ENCODE assay signal across 1 cellular context in the genomic region with DNA sequence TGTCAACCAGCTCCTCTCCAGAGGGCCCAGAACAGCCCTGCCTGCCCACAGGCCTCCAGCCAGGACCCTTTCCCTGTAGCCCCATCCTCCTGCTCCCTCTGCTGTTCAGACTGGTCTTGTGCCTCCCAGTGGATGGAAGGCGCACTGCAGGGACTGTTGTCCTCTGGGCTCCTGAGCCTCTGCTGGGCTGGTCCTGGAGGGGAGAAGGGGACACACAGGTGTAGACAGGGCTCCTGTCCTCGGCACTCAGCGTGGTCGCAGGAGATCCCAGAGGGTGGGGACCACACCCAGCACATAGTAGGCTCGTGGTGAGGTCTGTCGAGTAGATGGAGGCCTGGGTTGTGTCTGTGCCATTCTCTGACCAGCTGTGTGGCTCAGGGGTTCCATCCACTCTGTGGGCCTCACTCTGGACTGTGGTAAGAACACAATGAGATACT.
A peak's percentile ranks its signal among the peaks of the same experiment; 100 is the strongest.
TF ChIP-seq lines count a peak whose summit lies in the region.

No MANE protein-coding gene starts in this region.

TF ChIP-seq in HepG2, 621 proteins besides CTCF, POLR2A, EP300 and RAD21 (continued from another document):
- TF ChIP-seq ZNF687 (CRISPR knock-in tag; IDR thresholded peaks at IDR 0.05) (0 out of 2 replicates have a peak, but pooled peaks have one; percentile 48), SAP130 (CRISPR knock-in tag; IDR thresholded peaks at IDR 0.05; ENCODE audit: low read depth) (peak; percentile 39; the same call in 1 of the 2 replicates), RXRA (CRISPR knock-in tag; IDR thresholded peaks at IDR 0.05) (peak; percentile 47; the same call in 1 of the 2 replicates), ZNF644 (CRISPR knock-in tag; IDR thresholded peaks at IDR 0.05; ENCODE audit: low read depth) (peak; percentile 54; the same call in 1 of the 2 replicates), TBX3 (IDR thresholded peaks at IDR 0.05; ENCODE audit: borderline replicate concordance) (no peak), CREB1 (IDR thresholded peaks at IDR 0.05) (no peak), CREB1 (CRISPR knock-in tag; IDR thresholded peaks at IDR 0.05) (no peak), SALL1 (CRISPR knock-in tag; IDR thresholded peaks at IDR 0.05) (peak; percentile 40; the same call in 1 of the 2 replicates)
- TF ChIP-seq, protein P1, sequence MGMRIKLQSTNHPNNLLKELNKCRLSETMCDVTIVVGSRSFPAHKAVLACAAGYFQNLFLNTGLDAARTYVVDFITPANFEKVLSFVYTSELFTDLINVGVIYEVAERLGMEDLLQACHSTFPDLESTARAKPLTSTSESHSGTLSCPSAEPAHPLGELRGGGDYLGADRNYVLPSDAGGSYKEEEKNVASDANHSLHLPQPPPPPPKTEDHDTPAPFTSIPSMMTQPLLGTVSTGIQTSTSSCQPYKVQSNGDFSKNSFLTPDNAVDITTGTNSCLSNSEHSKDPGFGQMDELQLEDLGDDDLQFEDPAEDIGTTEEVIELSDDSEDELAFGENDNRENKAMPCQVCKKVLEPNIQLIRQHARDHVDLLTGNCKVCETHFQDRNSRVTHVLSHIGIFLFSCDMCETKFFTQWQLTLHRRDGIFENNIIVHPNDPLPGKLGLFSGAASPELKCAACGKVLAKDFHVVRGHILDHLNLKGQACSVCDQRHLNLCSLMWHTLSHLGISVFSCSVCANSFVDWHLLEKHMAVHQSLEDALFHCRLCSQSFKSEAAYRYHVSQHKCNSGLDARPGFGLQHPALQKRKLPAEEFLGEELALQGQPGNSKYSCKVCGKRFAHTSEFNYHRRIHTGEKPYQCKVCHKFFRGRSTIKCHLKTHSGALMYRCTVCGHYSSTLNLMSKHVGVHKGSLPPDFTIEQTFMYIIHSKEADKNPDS (CRISPR knock-in tag; IDR thresholded peaks at IDR 0.05) = no peak
TF ChIP-seq in HepG2: peak in this region for 60.
